In genomic region chr11:5345831-5346230, GRCh38 we compare ENCODE assay signal across 23 cellular contexts. TPM values are rescaled to one million over a fixed set of nuclear protein-coding genes. Genes with fewer than 3 reads are reported as not detected.
"Had no signal": no experiment of that assay in that cellular context is flagged by ENCODE, and none has a peak within 500 bp of the region (broad histone marks: within the 10 kb centered on the region; RNA-seq: fewer than 3 reads in every experiment).

No MANE protein-coding gene starts in this region.

- H3K27me3 ChIP-seq: right atrium auricular region, stomach, transverse colon had no signal

- H3K9me3 ChIP-seq: right atrium auricular region, stomach, thoracic aorta, transverse colon had no signal

- H3K4me3 Mint-ChIP-seq: naive B cell, nephron progenitor cell had no signal

- ATAC-seq: esophagus mucosa had no signal

- H3K4me3 ChIP-seq: right atrium auricular region, stomach, thoracic aorta, transverse colon had no signal

- H3K9me3 Mint-ChIP-seq: nephron progenitor cell had no signal

- H3K4me1 ChIP-seq: right atrium auricular region, stomach, transverse colon had no signal

- H3K4me1 Mint-ChIP-seq: naive B cell, nephron progenitor cell had no signal

- H3K27ac Mint-ChIP-seq: naive B cell, nephron progenitor cell had no signal

- H3K36me3 Mint-ChIP-seq: naive B cell had no signal

- H3K36me3 ChIP-seq: right atrium auricular region, stomach, thoracic aorta, transverse colon had no signal

- H3K27ac ChIP-seq: right atrium auricular region, stomach, thoracic aorta, transverse colon had no signal

- DNase-seq: effector memory CD4-positive, alpha-beta T cell; foreskin melanocyte; head of caudate nucleus; hippocampal formation; kidney glomerular epithelial cell; mesendoderm; naive B cell; nephron progenitor cell; posterior cingulate gyrus; small intestine; stimulated activated CD4-positive, alpha-beta T cell treated with anti-CD3 and anti-CD28 coated beads, Interleukin-12 subunit alpha, Interleukin-12 subunit beta, amount 100 ng/mL, for 4 hours; stimulated activated naive CD4-positive, alpha-beta T cell; stomach; substantia nigra; transverse colon had no signal

RNA-seq across cellular contexts. Expression of gene OR51B5, which starts 2.5 kb away (rescaled TPM):
- total RNA-seq: esophagus mucosa, lung microvascular endothelial cell, osteocyte, pulmonary artery endothelial cell, right atrium auricular region, transverse colon had no signal
- polyA plus RNA-seq: liver, small intestine, stomach had no signal

RNA-seq across cellular contexts. Expression of gene OR51B6, which starts 5.5 kb away (rescaled TPM):
- total RNA-seq: esophagus mucosa, liver, lung microvascular endothelial cell, osteocyte, pulmonary artery endothelial cell, right atrium auricular region, stomach, thoracic aorta, transverse colon, ureter had no signal
- polyA plus RNA-seq: liver, small intestine, stomach had no signal

RNA-seq across cellular contexts. Expression of gene OR51B2, which starts 21.7 kb away (rescaled TPM):
- total RNA-seq: esophagus mucosa, lung microvascular endothelial cell, osteocyte, pulmonary artery endothelial cell, right atrium auricular region, thoracic aorta, transverse colon, ureter had no signal
- polyA plus RNA-seq: liver, small intestine, stomach had no signal

RNA-seq across cellular contexts. Expression of gene OR51M1, which starts 37.8 kb away (rescaled TPM):
- total RNA-seq: esophagus mucosa, liver, lung microvascular endothelial cell, osteocyte, pulmonary artery endothelial cell, right atrium auricular region, stomach, thoracic aorta, transverse colon, ureter had no signal
- polyA plus RNA-seq: liver, small intestine, stomach had no signal

RNA-seq across cellular contexts. Expression of gene OR51B4, which starts 44.1 kb away (rescaled TPM):
- total RNA-seq: esophagus mucosa, liver, lung microvascular endothelial cell, osteocyte, pulmonary artery endothelial cell, right atrium auricular region, stomach, thoracic aorta, transverse colon had no signal
- polyA plus RNA-seq: liver, small intestine, stomach had no signal
